ENCODE assay signal across 10 cellular contexts in genomic region chr12:29552994-29553748, GRCh38. TPM values are rescaled to one million over a fixed set of nuclear protein-coding genes. Genes with fewer than 3 reads are reported as not detected.
"Had no signal": no experiment of that assay in that cellular context is flagged by ENCODE, and none has a peak within 500 bp of the region (broad histone marks: within the 10 kb centered on the region; RNA-seq: fewer than 3 reads in every experiment).

No MANE protein-coding gene starts in this region.

- H3K4me1 ChIP-seq: body of pancreas, colonic mucosa, upper lobe of right lung had no signal

- H3K9me3 ChIP-seq: adrenal gland, body of pancreas, colonic mucosa, esophagus muscularis mucosa, upper lobe of right lung had no signal

- H3K27me3 ChIP-seq: adrenal gland, body of pancreas, colonic mucosa, esophagus muscularis mucosa, upper lobe of right lung had no signal

- H3K27ac ChIP-seq: body of pancreas, colonic mucosa, upper lobe of right lung had no signal

- H3K4me3 ChIP-seq: adrenal gland, body of pancreas, colonic mucosa, esophagus muscularis mucosa, skin epidermis, upper lobe of right lung had no signal

- H3K36me3 ChIP-seq: adrenal gland, colonic mucosa, upper lobe of right lung had no signal

RNA-seq across cellular contexts. Expression of gene OVCH1, which starts 55.7 kb away (rescaled TPM):
- total RNA-seq: activated CD4-positive, alpha-beta memory T cell treated with anti-CD3 and anti-CD28 coated beads, Interleukin-2, amount 10 ng/mL, durations not matched to agents 7 days and 5 days; activated CD4-positive, alpha-beta T cell treated with anti-CD3 and anti-CD28 coated beads for 36 hours; activated T-cell treated with anti-CD3 and anti-CD28 coated beads, Interleukin-2, amount 50 U/mL, for 4 hours; colonic mucosa; T-helper 17 cell had no signal
